In genomic region chr9:16206560-16206959, GRCh38 we compare ENCODE assay signal across 14 cellular contexts.
DNase-seq lines count a peak whose midpoint lies in the region; ATAC-seq and TF ChIP-seq lines count a peak whose summit lies in the region.
"Had no signal": no experiment of that assay in that cellular context is flagged by ENCODE, and none has a peak within 500 bp of the region (broad histone marks: within the 10 kb centered on the region; RNA-seq: fewer than 3 reads in every experiment).

No MANE protein-coding gene starts in this region.

- H3K36me3 ChIP-seq in GM23248 (ENCODE audit: low read depth): no peaks in the 10 kb centered on the region
- no peaks in the 10 kb centered on the region for H3K36me3 ChIP-seq in esophagus muscularis mucosa
- no peaks in the 10 kb centered on the region for H3K36me3 ChIP-seq in smooth muscle cell (ENCODE audit: low read depth)
- no peaks in the 10 kb centered on the region for H3K36me3 ChIP-seq in sigmoid colon
- no peaks in the 10 kb centered on the region for H3K36me3 ChIP-seq in adrenal gland (replicated peaks in 1 of 2)
- H3K36me3 ChIP-seq: BE2C had no signal

- H3F3A ChIP-seq in GM23248 (ENCODE audit: insufficient read depth) (peaks cover 11% of the 10 kb centered on the region; the same call in 1 of the 2 replicates), smooth muscle cell (ENCODE audit: low read depth) (peaks cover 8% of the 10 kb centered on the region)

- no peak for ATAC-seq in activated CD8-positive, alpha-beta T cell treated with anti-CD3 and anti-CD28 coated beads for 36 hours
- ATAC-seq in GM21447 (IDR thresholded peaks at IDR 0.05; ENCODE audit: unreplicated experiment): no peak

- H3K4me3 ChIP-seq in GM23248 (no peak overlapping the region), esophagus muscularis mucosa (no peak overlapping the region), smooth muscle cell (no peak overlapping the region), sigmoid colon (no peak overlapping the region), adrenal gland (no peak overlapping the region)

- H3K9me3 ChIP-seq in GM23248 (ENCODE audit: low read depth) (no peaks in the 10 kb centered on the region), esophagus muscularis mucosa (no peaks in the 10 kb centered on the region), smooth muscle cell (replicated peaks; ENCODE audit: low read depth) (no peaks in the 10 kb centered on the region), sigmoid colon (no peaks in the 10 kb centered on the region), adrenal gland (replicated peaks in 1 of 3) (no peaks in the 10 kb centered on the region)
- H3K9me3 ChIP-seq: BE2C had no signal

- no peaks in the 10 kb centered on the region for H3K36me3 Mint-ChIP-seq in activated CD8-positive, alpha-beta T cell treated with anti-CD3 and anti-CD28 coated beads for 36 hours (ENCODE audit: low read depth)
- H3K36me3 Mint-ChIP-seq: CD8-positive, alpha-beta T cell had no signal

- no peaks in the 10 kb centered on the region for H3K27me3 Mint-ChIP-seq in activated CD8-positive, alpha-beta T cell treated with anti-CD3 and anti-CD28 coated beads for 36 hours

- no peak for TF ChIP-seq EP300 in esophagus muscularis mucosa (IDR thresholded peaks at IDR 0.05)
- no peak for TF ChIP-seq EP300 in sigmoid colon (IDR thresholded peaks at IDR 0.05)

- CTCF ChIA-PET in activated CD8-positive, alpha-beta T cell treated with anti-CD3 and anti-CD28 coated beads for 36 hours (lab: Charles Lee): no interaction called here

- 98 to 99% methylated on average over 2 of the region's 2 CpGs for WGBS in GM23248 (ENCODE audit: low coverage in 1 of 2, low lambda C conversion rate in 2 of 2, missing lambda C conversion rate in 2 of 2), 2 experiments
- WGBS in esophagus muscularis mucosa: 88% methylated on average over 2 of the region's 2 CpGs
- 88% methylated on average over 2 of the region's 2 CpGs for WGBS in smooth muscle cell (ENCODE audit: low lambda C conversion rate)
- WGBS in sigmoid colon, 2 donors: 89 to 91% methylated on average over 2 of the region's 2 CpGs
- WGBS in adrenal gland, 4 donors: 86 to 91% (median 87%) methylated on average over 2 of the region's 2 CpGs

- H3K9me3 Mint-ChIP-seq in activated CD8-positive, alpha-beta T cell treated with anti-CD3 and anti-CD28 coated beads for 36 hours: peaks cover 2% of the 10 kb centered on the region
- H3K9me3 Mint-ChIP-seq: CD8-positive, alpha-beta T cell had no signal

- H3K27ac ChIP-seq in GM23248: no peak overlapping the region
- no peak overlapping the region for H3K27ac ChIP-seq in esophagus muscularis mucosa (replicated peaks in 1 of 4)
- no peak overlapping the region for H3K27ac ChIP-seq in smooth muscle cell (ENCODE audit: low read depth)
- H3K27ac ChIP-seq in sigmoid colon: peak overlapping the region in 2 of 4 donors; percentile 51 to 56
- no peak overlapping the region for H3K27ac ChIP-seq in adrenal gland
- H3K27ac ChIP-seq: RWPE1 had no signal

- peaks cover 2% of the 10 kb centered on the region for H3K4me1 Mint-ChIP-seq in activated CD8-positive, alpha-beta T cell treated with anti-CD3 and anti-CD28 coated beads for 36 hours (ENCODE audit: low read depth)

- H2AFZ ChIP-seq in GM23248 (peak overlapping the region; percentile 62; the same call in 1 of the 2 replicates), smooth muscle cell (ENCODE audit: low read depth) (peak overlapping the region; percentile 71)

- no peak overlapping the region for H3K4me3 Mint-ChIP-seq in activated CD8-positive, alpha-beta T cell treated with anti-CD3 and anti-CD28 coated beads for 36 hours

- TF ChIP-seq CTCF in esophagus muscularis mucosa (IDR thresholded peaks at IDR 0.05): no peak
- TF ChIP-seq CTCF in smooth muscle cell (IDR thresholded peaks at IDR 0.05; ENCODE audit: borderline replicate concordance, insufficient read depth, poor library complexity, severe bottlenecking): no peak
- TF ChIP-seq CTCF in activated CD8-positive, alpha-beta T cell treated with anti-CD3 and anti-CD28 coated beads for 36 hours (IDR thresholded peaks at IDR 0.05): no peak
- TF ChIP-seq CTCF in sigmoid colon (IDR thresholded peaks at IDR 0.05): no peak
- no peak for TF ChIP-seq CTCF in adrenal gland (IDR thresholded peaks at IDR 0.05)

- no peaks in the 10 kb centered on the region for H3K9me2 ChIP-seq in GM23248 (ENCODE audit: insufficient read depth)

- H3K27me3 ChIP-seq in GM23248 (replicated peaks; ENCODE audit: insufficient read depth) (no peaks in the 10 kb centered on the region), esophagus muscularis mucosa (no peaks in the 10 kb centered on the region), smooth muscle cell (ENCODE audit: low read depth) (no peaks in the 10 kb centered on the region), sigmoid colon (no peaks in the 10 kb centered on the region), adrenal gland (no peaks in the 10 kb centered on the region)
- H3K27me3 ChIP-seq: BE2C had no signal

- H3K4me1 ChIP-seq in GM23248 (ENCODE audit: insufficient read depth) (peaks cover 24% of the 10 kb centered on the region), esophagus muscularis mucosa (peaks cover 0 to 6% (median 3%) of the 10 kb centered on the region in 4 donors), smooth muscle cell (ENCODE audit: low read depth) (no peaks in the 10 kb centered on the region), sigmoid colon (peaks cover 0 to 34% (median 29%) of the 10 kb centered on the region in 4 donors), adrenal gland (replicated peaks in 1 of 2) (no peaks in the 10 kb centered on the region)

- no peak overlapping the region for H3K4me2 ChIP-seq in GM23248 (ENCODE audit: unreplicated experiment)
- no peak overlapping the region for H3K4me2 ChIP-seq in smooth muscle cell

- DNase-seq in GM23248 (no peak), MV-4-11 (lab: John Stamatoyannopoulos, UW) (peak; percentile 11), esophagus muscularis mucosa (ENCODE audit: extremely low spot score) (peak; percentile 24), smooth muscle cell (lab: John Stamatoyannopoulos, UW; ENCODE audit: unreplicated experiment) (no peak), sigmoid colon (no peak), adrenal gland (no peak)
- DNase-seq in activated CD8-positive, alpha-beta T cell treated with anti-CD3 and anti-CD28 coated beads for 36 hours: no peak
- DNase-seq: DMS79, NCI-H2081, SW 1271 had no signal

- intact Hi-C loops in esophagus muscularis mucosa (cut with DNase I): no loop called here
- intact Hi-C loops in activated CD8-positive, alpha-beta T cell treated with anti-CD3 and anti-CD28 coated beads for 36 hours (cut with micrococcal nuclease): no loop called here
- intact Hi-C loops in sigmoid colon (cut with DNase I): no loop called here
- intact Hi-C loops in adrenal gland (cut with DNase I): no loop called here

- H3K9ac ChIP-seq in GM23248: no peak overlapping the region
- no peak overlapping the region for H3K9ac ChIP-seq in smooth muscle cell (ENCODE audit: low read depth)

- POLR2A ChIA-PET in activated CD8-positive, alpha-beta T cell treated with anti-CD3 and anti-CD28 coated beads for 36 hours (lab: Charles Lee): no interaction called here

- no peak for TF ChIP-seq POLR2A in esophagus muscularis mucosa (IDR thresholded peaks at IDR 0.05; ENCODE audit: low read depth)
- no peak for TF ChIP-seq POLR2A in sigmoid colon (IDR thresholded peaks at IDR 0.05)
- no peak for TF ChIP-seq POLR2A in adrenal gland (IDR thresholded peaks at IDR 0.05)

- no peaks in the 10 kb centered on the region for H4K20me1 ChIP-seq in GM23248 (ENCODE audit: insufficient read depth)
- no peaks in the 10 kb centered on the region for H4K20me1 ChIP-seq in smooth muscle cell (ENCODE audit: low read depth)

- in situ Hi-C loops in GM23248 (cut with MboI): no loop called here

- no peaks in the 10 kb centered on the region for H3K79me2 ChIP-seq in GM23248 (ENCODE audit: insufficient read depth)
- no peaks in the 10 kb centered on the region for H3K79me2 ChIP-seq in smooth muscle cell (ENCODE audit: low read depth)

- no peak overlapping the region for H3K27ac Mint-ChIP-seq in activated CD8-positive, alpha-beta T cell treated with anti-CD3 and anti-CD28 coated beads for 36 hours
- H3K27ac Mint-ChIP-seq: CD8-positive, alpha-beta T cell had no signal

Comparison
In these comparisons a context has a peak if more than half of its experiments do, and no peak if none do; other contexts are left out.
1. DNase-seq: peak in MV-4-11 (single experiment) and esophagus muscularis mucosa (single experiment); none in GM23248 (single experiment), smooth muscle cell (single experiment), activated CD8-positive, alpha-beta T cell treated with anti-CD3 and anti-CD28 coated beads for 36 hours (single experiment), sigmoid colon (single experiment) and adrenal gland (0 of 7).